ENCODE assay signal across 9 cellular contexts in the genomic region with DNA sequence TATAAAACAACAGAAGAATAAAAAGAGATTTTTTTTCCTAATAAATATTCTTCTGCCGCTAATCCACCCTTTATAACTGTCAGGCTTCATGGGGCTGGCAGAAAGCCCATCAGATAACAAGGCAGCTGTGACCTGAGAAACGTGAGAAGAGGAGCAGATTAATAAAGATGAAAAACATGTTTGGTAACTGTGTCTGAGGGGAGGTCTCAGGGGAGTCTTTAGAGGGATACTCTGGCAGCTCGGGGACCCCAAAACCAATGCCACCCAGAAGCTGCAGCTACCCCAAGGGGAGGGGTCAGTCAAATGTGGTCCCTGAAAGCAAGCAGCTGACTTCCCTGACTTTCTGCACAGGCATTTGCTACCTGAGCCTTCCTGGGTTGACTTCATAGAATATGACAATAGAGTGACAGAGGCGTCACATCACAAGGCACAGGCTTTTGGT.
A peak's percentile ranks its signal among the peaks of the same experiment; 100 is the strongest.
DNase-seq lines count a peak whose midpoint lies in the region; ATAC-seq and FAIRE-seq lines count a peak whose summit lies in the region.
"Had no signal": no experiment of that assay in that cellular context is flagged by ENCODE, and none has a peak within 500 bp of the region (broad histone marks: within the 10 kb centered on the region; RNA-seq: fewer than 3 reads in every experiment).

No MANE protein-coding gene starts in this region.

- FAIRE-seq in endometrium (lab: Jason Lieb, UNC) = peak; percentile 91

- peak; percentile 70 for DNase-seq in COR-L47 (lab: John Stamatoyannopoulos, UW)
- peak; percentile 90 for DNase-seq in NCI-H1048 (lab: John Stamatoyannopoulos, UW)
- peak; percentile 68 for DNase-seq in NCI-H748 (lab: John Stamatoyannopoulos, UW; ENCODE audit: unreplicated experiment)
- no peak for DNase-seq in NCI-H2227 treated with DMSO at 0.1 percent for 48 hours (lab: John Stamatoyannopoulos, UW)
- no peak for DNase-seq in SIG-M5 (lab: John Stamatoyannopoulos, UW)
- DNase-seq: T-cell had no signal

- ATAC-seq in GM21447 (IDR thresholded peaks at IDR 0.05; ENCODE audit: unreplicated experiment) (no peak), HG02884 (IDR thresholded peaks at IDR 0.05; ENCODE audit: unreplicated experiment) (no peak)
- ATAC-seq: T-cell had no signal

Comparison
In these comparisons a context has a peak if more than half of its experiments do, and no peak if none do; other contexts are left out.
1. DNase-seq: peak in COR-L47 (single experiment), NCI-H1048 (single experiment) and NCI-H748 (single experiment); none in NCI-H2227 treated with DMSO at 0.1 percent for 48 hours (single experiment) and SIG-M5 (single experiment).